18 cellular contexts compared by ENCODE assay signal in genomic region chr22:11628651-11629511, GRCh38.
DNase-seq lines count a peak whose midpoint lies in the region; ATAC-seq and TF ChIP-seq lines count a peak whose summit lies in the region.
"Had no signal": no experiment of that assay in that cellular context is flagged by ENCODE, and none has a peak within 500 bp of the region (broad histone marks: within the 10 kb centered on the region; RNA-seq: fewer than 3 reads in every experiment).

No MANE protein-coding gene starts in this region.

- H3K4me3 Mint-ChIP-seq in stimulated activated memory B cell treated with anti-CD40 and anti-IgM and Interleukin-4, amounts not matched to agents 10 μg/mL and 1 μg/mL and 100 μg/mL, for 72 hours, result no peak overlapping the region
- H3K4me3 Mint-ChIP-seq: CD4-positive, CD25-positive, alpha-beta regulatory T cell; HFFc6 had no signal

- no peaks in the 10 kb centered on the region for H3K27me3 Mint-ChIP-seq in stimulated activated memory B cell treated with anti-CD40 and anti-IgM and Interleukin-4, amounts not matched to agents 10 μg/mL and 1 μg/mL and 100 μg/mL, for 72 hours
- H3K27me3 Mint-ChIP-seq: CD4-positive, CD25-positive, alpha-beta regulatory T cell had no signal

- no peaks in the 10 kb centered on the region for H3K4me1 Mint-ChIP-seq in stimulated activated memory B cell treated with anti-CD40 and anti-IgM and Interleukin-4, amounts not matched to agents 10 μg/mL and 1 μg/mL and 100 μg/mL, for 72 hours
- H3K4me1 Mint-ChIP-seq: CD4-positive, CD25-positive, alpha-beta regulatory T cell had no signal

- no peak overlapping the region for H3K27ac Mint-ChIP-seq in stimulated activated memory B cell treated with anti-CD40 and anti-IgM and Interleukin-4, amounts not matched to agents 10 μg/mL and 1 μg/mL and 100 μg/mL, for 72 hours
- H3K27ac Mint-ChIP-seq: CD4-positive, CD25-positive, alpha-beta regulatory T cell; HFFc6 had no signal

- no peak overlapping the region for H3K4me3 ChIP-seq in RWPE2 (ENCODE audit: severe bottlenecking)
- no peak overlapping the region for H3K4me3 ChIP-seq in lower lobe of right lung
- H3K4me3 ChIP-seq: A549 had no signal

- H3K4me1 ChIP-seq in RWPE2 (ENCODE audit: insufficient read depth, poor library complexity, severe bottlenecking), result no peaks in the 10 kb centered on the region
- H3K4me1 ChIP-seq in lower lobe of right lung, result no peaks in the 10 kb centered on the region
- H3K4me1 ChIP-seq: A549 had no signal

- intact Hi-C loops in lower lobe of right lung (cut with DNase I), result no loop called here

- peaks cover 13% of the 10 kb centered on the region for H3K9me3 Mint-ChIP-seq in stimulated activated memory B cell treated with anti-CD40 and anti-IgM and Interleukin-4, amounts not matched to agents 10 μg/mL and 1 μg/mL and 100 μg/mL, for 72 hours

- DNase-seq in D341Med (ENCODE audit: low spot score), result peak; percentile 33
- peak; percentile 77 for DNase-seq in RWPE2 (ENCODE audit: low spot score)
- DNase-seq in lower lobe of right lung, result no peak
- DNase-seq in activated gamma-delta T cell treated with Interleukin-2 at 50 U/mL for 16 hours, result no peak
- no peak for DNase-seq in OCI-M1 (lab: John Stamatoyannopoulos, UW)
- DNase-seq in NCI-H446 treated with DMSO at 0.1 percent for 48 hours (lab: John Stamatoyannopoulos, UW), result no peak
- DNase-seq: Calu3; CD4-positive, CD25-positive, alpha-beta regulatory T cell; DMS79 treated with DMSO at 0.1 percent for 48 hours; HFFc6; MM.1S; NCI-H1105 treated with DMSO at 0.1 percent for 48 hours; NCI-H187 treated with DMSO at 0.1 percent for 48 hours; NCI-H2171 treated with DMSO at 0.1 percent for 48 hours; NCI-H510A had no signal

- no peaks in the 10 kb centered on the region for H3K36me3 Mint-ChIP-seq in stimulated activated memory B cell treated with anti-CD40 and anti-IgM and Interleukin-4, amounts not matched to agents 10 μg/mL and 1 μg/mL and 100 μg/mL, for 72 hours

- no peak for TF ChIP-seq CTCF in RWPE2 (IDR thresholded peaks at IDR 0.05; ENCODE audit: poor library complexity, severe bottlenecking)
- no peak for TF ChIP-seq CTCF in lower lobe of right lung (IDR thresholded peaks at IDR 0.05)

- H3K9me3 ChIP-seq in RWPE2 (ENCODE audit: severe bottlenecking), result peaks cover 20% of the 10 kb centered on the region
- peaks cover 40% of the 10 kb centered on the region for H3K9me3 ChIP-seq in lower lobe of right lung

- H3K27me3 ChIP-seq in RWPE2 (ENCODE audit: insufficient read depth, poor library complexity, severe bottlenecking) (no peaks in the 10 kb centered on the region), lower lobe of right lung (ENCODE audit: low read depth) (no peaks in the 10 kb centered on the region)

- H3K36me3 ChIP-seq in RWPE2 (ENCODE audit: low read depth), result no peaks in the 10 kb centered on the region
- no peaks in the 10 kb centered on the region for H3K36me3 ChIP-seq in lower lobe of right lung

- no peak for ATAC-seq in RWPE2 (ENCODE audit: low read depth)
- peak; percentile 36 to 73 for ATAC-seq in lower lobe of right lung
- peak; percentile 83 for ATAC-seq in stimulated activated memory B cell treated with anti-CD40 and anti-IgM and Interleukin-4, amounts not matched to agents 10 μg/mL and 1 μg/mL and 100 μg/mL, for 72 hours
- ATAC-seq in HG03457 (IDR thresholded peaks at IDR 0.05; ENCODE audit: unreplicated experiment), result no peak
- ATAC-seq: A549 had no signal

- no peak overlapping the region for H3K27ac ChIP-seq in RWPE2 (ENCODE audit: poor library complexity, severe bottlenecking)
- H3K27ac ChIP-seq in lower lobe of right lung, result no peak overlapping the region
- H3K27ac ChIP-seq: A549 had no signal

Comparison
In these comparisons a context has a peak if more than half of its experiments do, and no peak if none do; other contexts are left out.
1. DNase-seq: peak in D341Med (single experiment) and RWPE2 (single experiment); none in lower lobe of right lung (single experiment), activated gamma-delta T cell treated with Interleukin-2 at 50 U/mL for 16 hours (single experiment), OCI-M1 (single experiment) and NCI-H446 treated with DMSO at 0.1 percent for 48 hours (single experiment).
2. ATAC-seq: peak in lower lobe of right lung (2 of 2) and stimulated activated memory B cell treated with anti-CD40 and anti-IgM and Interleukin-4, amounts not matched to agents 10 μg/mL and 1 μg/mL and 100 μg/mL, for 72 hours (single experiment); none in RWPE2 (single experiment) and HG03457 (single experiment).